In genomic region chr2:241941691-241942301, GRCh38 we compare ENCODE assay signal across 21 cellular contexts.
DNase-seq lines count a peak whose midpoint lies in the region; ATAC-seq and TF ChIP-seq lines count a peak whose summit lies in the region.
"Had no signal": no experiment of that assay in that cellular context is flagged by ENCODE, and none has a peak within 500 bp of the region (broad histone marks: within the 10 kb centered on the region; RNA-seq: fewer than 3 reads in every experiment).

No MANE protein-coding gene starts in this region.

- peak; percentile 45 for DNase-seq in activated CD8-positive, alpha-beta memory T cell treated with anti-CD3 and anti-CD28 coated beads, Interleukin-2, amount 50 U/mL, for 48 hours
- DNase-seq in activated CD8-positive, alpha-beta memory T cell treated with anti-CD3 and anti-CD28 coated beads, Interleukin-2, amount 10 ng/mL, durations not matched to agents 7 days and 5 days, result no peak
- peak; percentile 37 for DNase-seq in MV-4-11 (lab: John Stamatoyannopoulos, UW)
- no peak for DNase-seq in left lung
- no peak for DNase-seq in stimulated activated naive B cell treated with anti-CD40 and anti-IgM and Interleukin-4, amounts not matched to agents 10 μg/mL and 1 μg/mL and 100 μg/mL, for 72 hours
- no peak for DNase-seq in GM13976 (ENCODE audit: low spot score)
- DNase-seq: activated CD4-positive, alpha-beta T cell treated with anti-CD3 and anti-CD28 coated beads for 36 hours; activated naive CD4-positive, alpha-beta T cell treated with anti-CD3 and anti-CD28 coated beads for 36 hours; aorta; CD4-positive, alpha-beta memory T cell; HFFc6; NCI-H1092; NCI-H2107; NCI-H524 treated with DMSO at 0.1 percent for 48 hours; Right ventricle myocardium superior had no signal

- in situ Hi-C loops in GM13976 (cut with MboI; ENCODE audit: low sequenced_read_pairs, unreplicated experiment), result no loop called here

- no peaks in the 10 kb centered on the region for H3K9me3 ChIP-seq in left lung
- H3K9me3 ChIP-seq: tibial nerve had no signal

- no peaks in the 10 kb centered on the region for H3K27me3 Mint-ChIP-seq in activated CD8-positive, alpha-beta memory T cell treated with anti-CD3 and anti-CD28 coated beads, Interleukin-2, amount 10 ng/mL, durations not matched to agents 7 days and 5 days
- no peaks in the 10 kb centered on the region for H3K27me3 Mint-ChIP-seq in stimulated activated naive B cell treated with anti-CD40 and anti-IgM and Interleukin-4, amounts not matched to agents 10 μg/mL and 1 μg/mL and 100 μg/mL, for 72 hours
- H3K27me3 Mint-ChIP-seq: activated CD4-positive, alpha-beta T cell treated with anti-CD3 and anti-CD28 coated beads for 36 hours; CD4-positive, alpha-beta memory T cell had no signal

- no peaks in the 10 kb centered on the region for H3K4me1 ChIP-seq in left lung

- no peaks in the 10 kb centered on the region for H3K36me3 ChIP-seq in left lung
- H3K36me3 ChIP-seq: tibial nerve had no signal

- TF ChIP-seq CTCF in left lung (IDR thresholded peaks at IDR 0.05) (no peak), GM13976 (IDR thresholded peaks at IDR 0.05; ENCODE audit: borderline replicate concordance, control extremely low read depth, extremely low read depth, insufficient read depth, missing control alignments) (no peak)

- H3K4me3 Mint-ChIP-seq in activated CD8-positive, alpha-beta memory T cell treated with anti-CD3 and anti-CD28 coated beads, Interleukin-2, amount 10 ng/mL, durations not matched to agents 7 days and 5 days, result no peak overlapping the region
- H3K4me3 Mint-ChIP-seq in stimulated activated naive B cell treated with anti-CD40 and anti-IgM and Interleukin-4, amounts not matched to agents 10 μg/mL and 1 μg/mL and 100 μg/mL, for 72 hours, result no peak overlapping the region
- H3K4me3 Mint-ChIP-seq: activated CD4-positive, alpha-beta T cell treated with anti-CD3 and anti-CD28 coated beads for 36 hours; activated naive CD4-positive, alpha-beta T cell treated with anti-CD3 and anti-CD28 coated beads for 36 hours; CD4-positive, alpha-beta memory T cell; HFFc6; stimulated activated effector memory CD8-positive, alpha-beta T cell treated with anti-CD3 and anti-CD28 coated beads, Interleukin-12 subunit alpha, Interleukin-12 subunit beta, amount 100 ng/mL, for 72 hours; T-helper 1 cell treated with Interleukin-12 subunit alpha and Interleukin-12 subunit beta and Interleukin-4 antibody, amounts not matched to agents 30 μg/mL and 1 μg/mL, for 36 hours had no signal

- intact Hi-C loops in left lung (cut with DNase I), result no loop called here

- peaks cover 8% of the 10 kb centered on the region for H3K4me1 Mint-ChIP-seq in activated CD8-positive, alpha-beta memory T cell treated with anti-CD3 and anti-CD28 coated beads, Interleukin-2, amount 10 ng/mL, durations not matched to agents 7 days and 5 days
- peaks cover 12 to 15% of the 10 kb centered on the region in 2 donors for H3K4me1 Mint-ChIP-seq in stimulated activated naive B cell treated with anti-CD40 and anti-IgM and Interleukin-4, amounts not matched to agents 10 μg/mL and 1 μg/mL and 100 μg/mL, for 72 hours

- H3K36me3 Mint-ChIP-seq in activated CD8-positive, alpha-beta memory T cell treated with anti-CD3 and anti-CD28 coated beads, Interleukin-2, amount 10 ng/mL, durations not matched to agents 7 days and 5 days, result no peaks in the 10 kb centered on the region
- H3K36me3 Mint-ChIP-seq in stimulated activated naive B cell treated with anti-CD40 and anti-IgM and Interleukin-4, amounts not matched to agents 10 μg/mL and 1 μg/mL and 100 μg/mL, for 72 hours, result peaks cover 12 to 19% of the 10 kb centered on the region in 2 donors
- H3K36me3 Mint-ChIP-seq: CD4-positive, alpha-beta memory T cell; stimulated activated effector memory CD8-positive, alpha-beta T cell treated with anti-CD3 and anti-CD28 coated beads, Interleukin-12 subunit alpha, Interleukin-12 subunit beta, amount 100 ng/mL, for 72 hours had no signal

- peaks cover 0 to under 1% of the 10 kb centered on the region in 2 donors for H3K27me3 ChIP-seq in left lung
- H3K27me3 ChIP-seq: hepatocyte, tibial nerve had no signal

- H3K4me3 ChIP-seq in left lung, result no peak overlapping the region
- H3K4me3 ChIP-seq: hepatocyte, tibial nerve had no signal

- H3K27ac ChIP-seq in left lung, result no peak overlapping the region
- H3K27ac ChIP-seq: hepatocyte, tibial nerve had no signal

- CTCF ChIA-PET in activated CD8-positive, alpha-beta memory T cell treated with anti-CD3 and anti-CD28 coated beads, Interleukin-2, amount 10 ng/mL, durations not matched to agents 7 days and 5 days (lab: Charles Lee), result interaction anchor here (1.1 kb wide), 1 partner anchor 9 kb away, joined by 5 read pairs; no protein-coding TSS in a partner anchor

- ATAC-seq in activated CD8-positive, alpha-beta memory T cell treated with anti-CD3 and anti-CD28 coated beads, Interleukin-2, amount 10 ng/mL, durations not matched to agents 7 days and 5 days, result no peak
- ATAC-seq in left lung (peak; percentile 42), HG03039 (IDR thresholded peaks at IDR 0.05; ENCODE audit: unreplicated experiment) (no peak), HG03432 (IDR thresholded peaks at IDR 0.05; ENCODE audit: unreplicated experiment) (no peak)
- ATAC-seq in stimulated activated naive B cell treated with anti-CD40 and anti-IgM and Interleukin-4, amounts not matched to agents 10 μg/mL and 1 μg/mL and 100 μg/mL, for 72 hours (replicated peaks), result peak; percentile 56 to 65
- ATAC-seq: activated CD4-positive, alpha-beta T cell treated with anti-CD3 and anti-CD28 coated beads for 36 hours had no signal

- H3K9me3 Mint-ChIP-seq in activated CD8-positive, alpha-beta memory T cell treated with anti-CD3 and anti-CD28 coated beads, Interleukin-2, amount 10 ng/mL, durations not matched to agents 7 days and 5 days (ENCODE audit: low read depth), result peaks cover 4% of the 10 kb centered on the region
- H3K9me3 Mint-ChIP-seq in stimulated activated naive B cell treated with anti-CD40 and anti-IgM and Interleukin-4, amounts not matched to agents 10 μg/mL and 1 μg/mL and 100 μg/mL, for 72 hours, result peaks cover 5% of the 10 kb centered on the region in 2 donors
- H3K9me3 Mint-ChIP-seq: activated naive CD4-positive, alpha-beta T cell treated with anti-CD3 and anti-CD28 coated beads for 36 hours; stimulated activated effector memory CD8-positive, alpha-beta T cell treated with anti-CD3 and anti-CD28 coated beads, Interleukin-12 subunit alpha, Interleukin-12 subunit beta, amount 100 ng/mL, for 72 hours; T-helper 1 cell treated with Interleukin-12 subunit alpha and Interleukin-12 subunit beta and Interleukin-4 antibody, amounts not matched to agents 30 μg/mL and 1 μg/mL, for 36 hours had no signal

- no peak overlapping the region for H3K27ac Mint-ChIP-seq in activated CD8-positive, alpha-beta memory T cell treated with anti-CD3 and anti-CD28 coated beads, Interleukin-2, amount 10 ng/mL, durations not matched to agents 7 days and 5 days
- H3K27ac Mint-ChIP-seq in stimulated activated naive B cell treated with anti-CD40 and anti-IgM and Interleukin-4, amounts not matched to agents 10 μg/mL and 1 μg/mL and 100 μg/mL, for 72 hours, result no peak overlapping the region
- H3K27ac Mint-ChIP-seq: activated CD4-positive, alpha-beta T cell treated with anti-CD3 and anti-CD28 coated beads for 36 hours; activated naive CD4-positive, alpha-beta T cell treated with anti-CD3 and anti-CD28 coated beads for 36 hours; CD4-positive, alpha-beta memory T cell; HFFc6; stimulated activated effector memory CD8-positive, alpha-beta T cell treated with anti-CD3 and anti-CD28 coated beads, Interleukin-12 subunit alpha, Interleukin-12 subunit beta, amount 100 ng/mL, for 72 hours; T-helper 1 cell treated with Interleukin-12 subunit alpha and Interleukin-12 subunit beta and Interleukin-4 antibody, amounts not matched to agents 30 μg/mL and 1 μg/mL, for 36 hours had no signal

Comparison
In these comparisons a context has a peak if more than half of its experiments do, and no peak if none do; other contexts are left out.
1. DNase-seq: peak in activated CD8-positive, alpha-beta memory T cell treated with anti-CD3 and anti-CD28 coated beads, Interleukin-2, amount 50 U/mL, for 48 hours (single experiment) and MV-4-11 (single experiment); none in activated CD8-positive, alpha-beta memory T cell treated with anti-CD3 and anti-CD28 coated beads, Interleukin-2, amount 10 ng/mL, durations not matched to agents 7 days and 5 days (single experiment), left lung (0 of 2), stimulated activated naive B cell treated with anti-CD40 and anti-IgM and Interleukin-4, amounts not matched to agents 10 μg/mL and 1 μg/mL and 100 μg/mL, for 72 hours (single experiment) and GM13976 (single experiment).
2. ATAC-seq: peak in left lung (single experiment) and stimulated activated naive B cell treated with anti-CD40 and anti-IgM and Interleukin-4, amounts not matched to agents 10 μg/mL and 1 μg/mL and 100 μg/mL, for 72 hours (2 of 2); none in activated CD8-positive, alpha-beta memory T cell treated with anti-CD3 and anti-CD28 coated beads, Interleukin-2, amount 10 ng/mL, durations not matched to agents 7 days and 5 days (single experiment), HG03039 (single experiment) and HG03432 (single experiment).